In genomic region chr7:1666251-1666778, GRCh38 we compare ENCODE assay signal across 8 cellular contexts. TPM values are rescaled to one million over a fixed set of nuclear protein-coding genes. Genes with fewer than 3 reads are reported as not detected.
DNase-seq lines count a peak whose midpoint lies in the region; ATAC-seq, FAIRE-seq and TF ChIP-seq lines count a peak whose summit lies in the region.

No MANE protein-coding gene starts in this region.

- H3K23me2 ChIP-seq in H9 (ENCODE audit: insufficient read length, low read depth, low read length, poor library complexity, severe bottlenecking) = peaks cover 20% of the 10 kb centered on the region

- no peak overlapping the region for H4K8ac ChIP-seq in H9 (replicated peaks; ENCODE audit: insufficient read length, low read depth, low read length)

- peak overlapping the region; percentile 99 for H3K4me2 ChIP-seq in A549
- peak overlapping the region; percentile 48 for H3K4me2 ChIP-seq in H9 (ENCODE audit: insufficient read depth, insufficient read length, low read length)

- H3K9me3 Mint-ChIP-seq in H9 = peaks cover 0 to 4% of the 10 kb centered on the region in 2 experiments; a peak in 1 of 5 replicates
- H3K9me3 Mint-ChIP-seq in activated T-helper 1 cell treated with anti-CD3 and anti-CD28 coated beads, Interleukin-12 subunit alpha, Interleukin-12 subunit beta, Interleukin-2, Interleukin-4 antibody, amounts not matched to agents 30 ng/mL and 10 ng/mL and 1 ng/mL, durations not matched to agents 14 hours and 24 hours and 36 hours = no peaks in the 10 kb centered on the region

- no peak overlapping the region for H3K14ac ChIP-seq in H9 (ENCODE audit: insufficient read depth, low read length)

- TF ChIP-seq EP300 in A549 (IDR thresholded peaks at IDR 0.05) = no peak

- no peak overlapping the region for H2BK20ac ChIP-seq in H9 (ENCODE audit: low read depth, low read length, poor library complexity, severe bottlenecking)

- H3K9me3 ChIP-seq in A549 (no peaks in the 10 kb centered on the region), H9 (ENCODE audit: control insufficient read depth, low read depth, low read length) (no peaks in the 10 kb centered on the region), mesodermal cell (ENCODE audit: control insufficient read depth, low read length) (no peaks in the 10 kb centered on the region)

- no peak overlapping the region for H3K27ac Mint-ChIP-seq in H9
- no peak overlapping the region for H3K27ac Mint-ChIP-seq in activated T-helper 1 cell treated with anti-CD3 and anti-CD28 coated beads, Interleukin-12 subunit alpha, Interleukin-12 subunit beta, Interleukin-2, Interleukin-4 antibody, amounts not matched to agents 30 ng/mL and 10 ng/mL and 1 ng/mL, durations not matched to agents 14 hours and 24 hours and 36 hours

- TF ChIP-seq CTCF in A549 (IDR thresholded peaks at IDR 0.05) (no peak), H9 (conservative IDR thresholded peaks at IDR 0.05) (no peak)

- H4K91ac ChIP-seq in H9 (ENCODE audit: insufficient read length, low read depth, low read length) = no peak overlapping the region

- no peak overlapping the region for H3K56ac ChIP-seq in H9 (ENCODE audit: insufficient read length, low read depth, low read length)

- TF ChIP-seq POLR2A in A549 (IDR thresholded peaks at IDR 0.05; ENCODE audit: low read length) = no peak

- H3K27me3 Mint-ChIP-seq in H9 (ENCODE audit: low read depth) = peaks cover 74% of the 10 kb centered on the region
- H3K27me3 Mint-ChIP-seq in activated T-helper 1 cell treated with anti-CD3 and anti-CD28 coated beads, Interleukin-12 subunit alpha, Interleukin-12 subunit beta, Interleukin-2, Interleukin-4 antibody, amounts not matched to agents 30 ng/mL and 10 ng/mL and 1 ng/mL, durations not matched to agents 14 hours and 24 hours and 36 hours (ENCODE audit: insufficient read depth) = peaks cover 43% of the 10 kb centered on the region

- H3T11ph ChIP-seq in H9 (ENCODE audit: low read length) = no peak overlapping the region

- H3K18ac ChIP-seq in H9 (ENCODE audit: insufficient read length, low read depth, low read length) = no peak overlapping the region

- TF ChIP-seq RAD21 in A549 (conservative IDR thresholded peaks at IDR 0.05 in 1 of 2, IDR thresholded peaks at IDR 0.05 in 1 of 2) = no peak

- POLR2A ChIA-PET in A549 (lab: Yijun Ruan, JAX) = no interaction called here

- peaks cover 6 to 24% of the 10 kb centered on the region in 2 experiments for H3K4me1 Mint-ChIP-seq in H9
- H3K4me1 Mint-ChIP-seq in activated T-helper 1 cell treated with anti-CD3 and anti-CD28 coated beads, Interleukin-12 subunit alpha, Interleukin-12 subunit beta, Interleukin-2, Interleukin-4 antibody, amounts not matched to agents 30 ng/mL and 10 ng/mL and 1 ng/mL, durations not matched to agents 14 hours and 24 hours and 36 hours (ENCODE audit: low read depth) = no peaks in the 10 kb centered on the region

- peaks cover 49% of the 10 kb centered on the region; the same call in 1 of the 2 replicates for H3K27me3 ChIP-seq in H9 (ENCODE audit: insufficient read depth, low read length)

- intact Hi-C loops in activated T-helper 1 cell treated with anti-CD3 and anti-CD28 coated beads, Interleukin-12 subunit alpha, Interleukin-12 subunit beta, Interleukin-2, Interleukin-4 antibody, amounts not matched to agents 30 ng/mL and 10 ng/mL and 1 ng/mL, durations not matched to agents 14 hours and 24 hours and 36 hours (cut with micrococcal nuclease) = loop anchor here (5.0 kb wide), 2 partner anchors 261 to 434 kb away; partner anchors contain the start of gene UNCX

- WGBS in A549 (ENCODE audit: missing lambda C conversion rate) = no CpG with 5 or more reads among the region's 53 CpGs
- WGBS in H9 (ENCODE audit: extremely low coverage, insufficient read length, low lambda C conversion rate) = no CpG with 5 or more reads among the region's 53 CpGs
- 0 to 2% methylated on average over 17 to 23 of the region's 53 CpGs for WGBS in mesodermal cell (ENCODE audit: insufficient coverage in 2 of 2), 2 experiments

- no peaks in the 10 kb centered on the region for H3K36me3 Mint-ChIP-seq in H9 (ENCODE audit: insufficient read depth in 1 of 3, low read depth in 3 of 3)
- H3K36me3 Mint-ChIP-seq in activated T-helper 1 cell treated with anti-CD3 and anti-CD28 coated beads, Interleukin-12 subunit alpha, Interleukin-12 subunit beta, Interleukin-2, Interleukin-4 antibody, amounts not matched to agents 30 ng/mL and 10 ng/mL and 1 ng/mL, durations not matched to agents 14 hours and 24 hours and 36 hours (ENCODE audit: low read depth) = no peaks in the 10 kb centered on the region

- H3K4me1 ChIP-seq in A549 (peaks cover 35% of the 10 kb centered on the region), H9 (ENCODE audit: insufficient read depth, low read length) (no peaks in the 10 kb centered on the region), mesodermal cell (ENCODE audit: control insufficient read depth, insufficient read depth, low read length, poor library complexity, severe bottlenecking) (peaks cover 18% of the 10 kb centered on the region)

- in situ Hi-C loops in KBM-7 (cut with MboI; ENCODE audit: low pct_unique_long_range_greater_than_20kb, low sequenced_read_pairs) = no loop called here

- H2BK120ac ChIP-seq in H9 (ENCODE audit: low read depth, low read length, poor library complexity, severe bottlenecking) = no peak overlapping the region

- peak overlapping the region in 1 of 2 experiments; percentile 78; a peak in 4 of 6 replicates for H3K27ac ChIP-seq in A549
- H3K27ac ChIP-seq in H9 (ENCODE audit: insufficient read length, low read depth, low read length) = no peak overlapping the region
- H3K27ac ChIP-seq in mesodermal cell (ENCODE audit: low read depth, low read length, severe bottlenecking) = no peak overlapping the region

- no peak overlapping the region for H2AK5ac ChIP-seq in H9 (ENCODE audit: insufficient read length, low read length)

- no peaks in the 10 kb centered on the region for H3K79me1 ChIP-seq in H9 (ENCODE audit: insufficient read depth, low read depth, low read length, poor library complexity, severe bottlenecking)

- peak; percentile 9 to 48; a peak in 5 of 6 replicates for ATAC-seq in A549
- no peak for ATAC-seq in GM19035 (IDR thresholded peaks at IDR 0.05; ENCODE audit: unreplicated experiment)

- peak overlapping the region; percentile 55 for H3K4me3 ChIP-seq in A549
- H3K4me3 ChIP-seq in mesodermal cell (ENCODE audit: extremely low read depth, insufficient read depth, low read length, poor library complexity, severe bottlenecking) = peak overlapping the region; percentile 66

- no peak overlapping the region for H2BK12ac ChIP-seq in H9 (ENCODE audit: insufficient read length, low read depth, low read length)

- H2BK15ac ChIP-seq in H9 (ENCODE audit: low read depth, low read length) = no peak overlapping the region

- no peak overlapping the region for H2AFZ ChIP-seq in H9 (ENCODE audit: low read length)

- H2BK5ac ChIP-seq in H9 (ENCODE audit: insufficient read length, low read length) = no peak overlapping the region

- H3K79me2 ChIP-seq in H9 (ENCODE audit: insufficient read depth, low read length) = no peaks in the 10 kb centered on the region

- peak overlapping the region in 1 of 2 experiments; percentile 44; a peak in 1 of 5 replicates for H3K4me3 Mint-ChIP-seq in H9
- H3K4me3 Mint-ChIP-seq in activated T-helper 1 cell treated with anti-CD3 and anti-CD28 coated beads, Interleukin-12 subunit alpha, Interleukin-12 subunit beta, Interleukin-2, Interleukin-4 antibody, amounts not matched to agents 30 ng/mL and 10 ng/mL and 1 ng/mL, durations not matched to agents 14 hours and 24 hours and 36 hours = no peak overlapping the region

- H4K5ac ChIP-seq in H9 (ENCODE audit: insufficient read length, low read depth, low read length) = no peak overlapping the region

- H4K20me1 ChIP-seq in H9 (ENCODE audit: control insufficient read depth, insufficient read depth, insufficient read length) = no peaks in the 10 kb centered on the region

- no peak for FAIRE-seq in A549 (lab: Jason Lieb, UNC)

- CTCF ChIA-PET in A549 (lab: Yijun Ruan, JAX) = interaction anchor here (1.6 kb wide), 1 partner anchor 16 kb away, joined by 3 read pairs; no protein-coding TSS in a partner anchor

- DNase-seq in A549 (ENCODE audit: low read depth in 1 of 2, low spot score in 1 of 2) (peak; percentile 51 to 69), H9 (peak; percentile 29), ecto neural progenitor cell (ENCODE audit: low spot score) (peak; percentile 65), LoVo (ENCODE audit: low spot score) (no peak), KBM-7 (no peak)
- no peak for DNase-seq in activated T-helper 1 cell treated with anti-CD3 and anti-CD28 coated beads, Interleukin-12 subunit alpha, Interleukin-12 subunit beta, Interleukin-2, Interleukin-4 antibody, amounts not matched to agents 30 ng/mL and 10 ng/mL and 1 ng/mL, durations not matched to agents 14 hours and 24 hours and 36 hours (ENCODE audit: low spot score)

- no peak overlapping the region for H3K4ac ChIP-seq in H9 (ENCODE audit: low read depth, low read length)

- no peak overlapping the region for H3K23ac ChIP-seq in H9 (ENCODE audit: insufficient read length, low read depth, low read length)

- no peaks in the 10 kb centered on the region for H3K36me3 ChIP-seq in mesodermal cell (ENCODE audit: control insufficient read depth, insufficient read depth, low read length)

- H3K9ac ChIP-seq in H9 (ENCODE audit: extremely low read depth, insufficient read length, low read length) = no peak overlapping the region

TF ChIP-seq in A549, 52 proteins besides CTCF, POLR2A, EP300 and RAD21 (continues in another document):
- TF ChIP-seq RFX5 (IDR thresholded peaks at IDR 0.05) (no peak), EHF (CRISPR knock-in tag; IDR thresholded peaks at IDR 0.05) (no peak), CHD2 (IDR thresholded peaks at IDR 0.05; ENCODE audit: low read length, partially characterized antibody) (no peak), RNF2 (IDR thresholded peaks at IDR 0.05; ENCODE audit: borderline replicate concordance, low read depth) (no peak), NR3C1 (IDR thresholded peaks at IDR 0.05) (no peak), NFE2L2 (conservative IDR thresholded peaks at IDR 0.05; ENCODE audit: low read length) (no peak), FOSL2 (IDR thresholded peaks at IDR 0.05) (no peak), FOSL2 (CRISPR knock-in tag; IDR thresholded peaks at IDR 0.05) (no peak), KDM5A (IDR thresholded peaks at IDR 0.05) (no peak), FOSB (CRISPR knock-in tag; IDR thresholded peaks at IDR 0.05) (no peak), JUN (IDR thresholded peaks at IDR 0.05) (no peak)

RNA-seq across cellular contexts. Expression of gene ELFN1, which starts 3.8 kb away (rescaled TPM):
- polyA plus RNA-seq in A549 (2011; rRNA removed) (0.09 and 0.10 TPM in 2 replicates), A549 (2017; fragmentation: RNase III; extraction: RNeasy Plus Mini Kit Qiagen cat#74134 plus additional on column Dnase treatment) (0.08 to 0.10 TPM (median 0.09 TPM) in 3 replicates)
- polyA plus RNA-seq in A549 (2012; cell fraction: cytosol; rRNA removed) = 0.12 and 0.29 TPM in 2 replicates
- 0.11 and 0.22 TPM in 2 replicates for polyA plus RNA-seq in A549 (2012; cell fraction: nucleus; rRNA removed)
- 0.08 and 0.15 TPM in 2 replicates for polyA minus RNA-seq in A549 (2011; rRNA and poly(A)+ RNA removed)
- 3.7 and 4.0 TPM in 2 replicates for total RNA-seq in H9 (2021)
- 21.3 TPM for polyA plus RNA-seq in mesodermal cell (2013, experiment 1 of 2)
- polyA plus RNA-seq in mesodermal cell (2013, experiment 2 of 2) = 16.8 TPM
- 0.05 TPM in 1 of 2 replicates, not detected in the other for total RNA-seq in activated T-helper 1 cell treated with anti-CD3 and anti-CD28 coated beads, Interleukin-12 subunit alpha, Interleukin-12 subunit beta, Interleukin-2, Interleukin-4 antibody, amounts not matched to agents 30 ng/mL and 10 ng/mL and 1 ng/mL, durations not matched to agents 14 hours and 24 hours and 36 hours

Comparison
In these comparisons a context has a peak if more than half of its experiments do, and no peak if none do; other contexts are left out.
1. DNase-seq: peak in A549 (2 of 2), H9 (single experiment) and ecto neural progenitor cell (single experiment); none in LoVo (single experiment), KBM-7 (single experiment) and activated T-helper 1 cell treated with anti-CD3 and anti-CD28 coated beads, Interleukin-12 subunit alpha, Interleukin-12 subunit beta, Interleukin-2, Interleukin-4 antibody, amounts not matched to agents 30 ng/mL and 10 ng/mL and 1 ng/mL, durations not matched to agents 14 hours and 24 hours and 36 hours (single experiment).